Comparison of ENCODE assay signal across 19 cellular contexts in the genomic region with DNA sequence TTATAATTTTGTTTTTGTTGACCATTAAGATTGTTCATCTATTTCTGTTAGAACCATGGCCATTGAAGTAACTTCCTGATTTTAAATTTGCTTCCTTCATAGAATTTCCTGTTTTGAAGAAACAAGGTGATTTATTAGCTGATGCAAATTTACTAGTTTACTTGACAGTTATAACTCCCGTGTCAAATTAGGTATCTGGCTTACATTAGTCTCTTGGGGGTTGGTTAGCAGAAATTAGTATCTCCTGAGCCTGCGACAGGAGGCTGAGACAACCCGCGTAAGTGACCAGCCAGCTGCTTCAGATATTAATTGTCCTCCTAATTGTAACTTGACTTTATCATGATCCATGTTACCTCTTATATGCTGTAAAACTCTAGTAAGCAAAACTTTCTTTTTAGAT.
DNase-seq lines count a peak whose midpoint lies in the region; ATAC-seq and TF ChIP-seq lines count a peak whose summit lies in the region.
"Had no signal": no experiment of that assay in that cellular context is flagged by ENCODE, and none has a peak within 500 bp of the region (broad histone marks: within the 10 kb centered on the region; RNA-seq: fewer than 3 reads in every experiment).

No MANE protein-coding gene starts in this region.

- ATAC-seq in GM18873 (IDR thresholded peaks at IDR 0.05; ENCODE audit: low FRiP score, unreplicated experiment) (peak; percentile 57), GM21737 (IDR thresholded peaks at IDR 0.05; ENCODE audit: unreplicated experiment) (peak; percentile 68), HG03565 (IDR thresholded peaks at IDR 0.05; ENCODE audit: unreplicated experiment) (peak; percentile 40)
- ATAC-seq: WTC11 had no signal

- no peak for TF ChIP-seq CTCF in Calu3 (IDR thresholded peaks at IDR 0.05; ENCODE audit: unreplicated experiment)

- H3K4me3 Mint-ChIP-seq in Calu3 (ENCODE audit: low read depth, unreplicated experiment): no peak overlapping the region
- H3K4me3 Mint-ChIP-seq: activated CD4-positive, alpha-beta memory T cell treated with anti-CD3 and anti-CD28 coated beads for 36 hours; endodermal cell; T-helper 2 cell treated with Interferon-gamma antibody and Interleukin-4, amounts not matched to agents 5 μg/mL and 100 μg/mL, for 36 hours; WTC11 had no signal

- peaks cover 3% of the 10 kb centered on the region for H3K9me3 Mint-ChIP-seq in Calu3 (ENCODE audit: low read depth, unreplicated experiment)

- no peaks in the 10 kb centered on the region for H3K27me3 Mint-ChIP-seq in Calu3 (ENCODE audit: unreplicated experiment)
- H3K27me3 Mint-ChIP-seq: activated CD4-positive, alpha-beta memory T cell treated with anti-CD3 and anti-CD28 coated beads for 36 hours had no signal

- intact Hi-C loops in Calu3 (cut with micrococcal nuclease; ENCODE audit: unreplicated experiment): no loop called here

- no peak overlapping the region for H3K27ac Mint-ChIP-seq in Calu3 (ENCODE audit: unreplicated experiment)
- H3K27ac Mint-ChIP-seq: activated CD4-positive, alpha-beta memory T cell treated with anti-CD3 and anti-CD28 coated beads for 36 hours; endodermal cell; T-helper 2 cell treated with Interferon-gamma antibody and Interleukin-4, amounts not matched to agents 5 μg/mL and 100 μg/mL, for 36 hours; WTC11 had no signal

- peaks cover 15% of the 10 kb centered on the region for H3K4me1 Mint-ChIP-seq in Calu3 (ENCODE audit: low read depth, unreplicated experiment)

- no TSS peak for BruUV-seq in Calu3 (replicated peaks; lab: Mats Ljungman, UMichigan)

- CTCF ChIA-PET in Calu3 (lab: Charles Lee): no interaction called here

- DNase-seq in GM19238 (ENCODE audit: insufficient read length, low spot score) (no peak), activated gamma-delta T cell treated with Interleukin-2 at 50 U/mL for 16 hours (no peak), Calu3 (no peak)
- no peak for DNase-seq in stimulated activated naive CD4-positive, alpha-beta T cell (lab: John Stamatoyannopoulos, UW)
- DNase-seq: activated CD4-positive, alpha-beta memory T cell treated with anti-CD3 and anti-CD28 coated beads for 36 hours; activated effector memory CD4-positive, alpha-beta T cell treated with anti-CD3 and anti-CD28 coated beads, Interleukin-2, amount 50 U/mL, for 16 hours; endodermal cell; KBM-7; NCI-H187; NCI-H226; nucleus accumbens; stimulated activated CD4-positive, alpha-beta T cell treated with anti-CD3 and anti-CD28 coated beads, Interleukin-4, amount 100 ng/mL, for 1 hour; stomach; transverse colon had no signal

- H3K36me3 Mint-ChIP-seq in Calu3 (ENCODE audit: insufficient read depth, unreplicated experiment): no peaks in the 10 kb centered on the region
